In the genomic region with DNA sequence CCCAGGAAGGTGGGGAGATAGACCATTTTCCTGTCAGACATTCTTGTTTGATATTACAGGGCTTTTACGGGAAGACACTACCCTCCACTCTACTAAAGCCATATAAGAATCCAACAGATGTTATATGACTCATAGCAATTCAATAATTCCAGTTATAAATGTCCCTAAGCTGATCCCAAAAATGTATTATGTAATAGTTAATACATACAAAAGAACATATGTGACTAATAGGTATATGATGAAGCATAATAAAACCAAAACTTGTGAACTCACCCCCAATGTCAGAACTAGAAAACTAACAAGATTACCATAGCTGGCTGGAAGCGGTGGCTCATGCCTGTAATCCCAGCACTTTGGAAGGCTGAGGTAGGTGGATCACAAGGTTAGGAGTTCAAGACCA, we compare ENCODE assay signal across 18 cellular contexts.
A peak's percentile ranks its signal among the peaks of the same experiment; 100 is the strongest.
DNase-seq lines count a peak whose midpoint lies in the region; ATAC-seq, FAIRE-seq and TF ChIP-seq lines count a peak whose summit lies in the region.
"Had no signal": no experiment of that assay in that cellular context is flagged by ENCODE, and none has a peak within 500 bp of the region (broad histone marks: within the 10 kb centered on the region; RNA-seq: fewer than 3 reads in every experiment).

No MANE protein-coding gene starts in this region.

- dilution Hi-C loops in keratinocyte (cut with MboI; ENCODE audit: extremely low pct_ligation_motif_present, low sequenced_read_pairs): no loop called here

- CTCF ChIA-PET in RWPE1 (lab: Yijun Ruan, JAX): no interaction called here

- H3K9me3 ChIP-seq in keratinocyte (ENCODE audit: control insufficient read depth, low read depth, low read length) (peaks cover 2% of the 10 kb centered on the region), testis (no peaks in the 10 kb centered on the region)

- H3K4me1 ChIP-seq in keratinocyte (ENCODE audit: control insufficient read depth, extremely low read depth, insufficient read depth, low read length): peaks cover 12% of the 10 kb centered on the region
- H3K4me1 ChIP-seq in testis: no peaks in the 10 kb centered on the region
- H3K4me1 ChIP-seq: Peyer's patch had no signal

- intact Hi-C loops in activated CD4-positive, alpha-beta T cell treated with anti-CD3 and anti-CD28 coated beads, Interleukin-2, amount 10 ng/mL, durations not matched to agents 24 days and 14 days (cut with micrococcal nuclease): no loop called here
- intact Hi-C loops in testis (cut with DNase I; ENCODE audit: low total_unique reads): no loop called here

- no peak for FAIRE-seq in keratinocyte (lab: Jason Lieb, UNC)
- FAIRE-seq: G401.6 had no signal

- H3K4me3 ChIP-seq in keratinocyte (ENCODE audit: control insufficient read depth in 2 of 3, extremely low read depth in 1 of 3, insufficient read depth in 2 of 3, low read depth in 1 of 3, low read length in 3 of 3) (no peak overlapping the region), testis (no peak overlapping the region), coronary artery (no peak overlapping the region)
- H3K4me3 ChIP-seq: Peyer's patch had no signal

- no peak for TF ChIP-seq POLR2A in testis (IDR thresholded peaks at IDR 0.05)

- H4K20me1 ChIP-seq in keratinocyte (ENCODE audit: control insufficient read depth, extremely low read depth, insufficient read depth, low read length): no peaks in the 10 kb centered on the region

- no peak overlapping the region for H3K4me3 Mint-ChIP-seq in activated CD4-positive, alpha-beta T cell treated with anti-CD3 and anti-CD28 coated beads, Interleukin-2, amount 10 ng/mL, durations not matched to agents 24 days and 14 days
- H3K4me3 Mint-ChIP-seq: B cell had no signal

- H3K9me1 ChIP-seq in keratinocyte (ENCODE audit: control insufficient read depth, extremely low read depth, insufficient read depth, low read length): peaks cover 5% of the 10 kb centered on the region

- TF ChIP-seq CTCF in RWPE1 (conservative IDR thresholded peaks at IDR 0.05; ENCODE audit: low read depth) (no peak), keratinocyte (optimal IDR thresholded peaks at IDR 0.05 in 1 of 3, IDR thresholded peaks at IDR 0.05 in 1 of 3, conservative IDR thresholded peaks at IDR 0.05 in 1 of 3; ENCODE audit: extremely low read depth in 1 of 3, insufficient read depth in 2 of 3, low read length in 3 of 3) (no peak), testis (IDR thresholded peaks at IDR 0.05) (no peak), coronary artery (IDR thresholded peaks at IDR 0.05) (no peak)

- DNase-seq in activated CD4-positive, alpha-beta T cell treated with anti-CD3 and anti-CD28 coated beads for 48 hours: peak; percentile 5
- DNase-seq in activated CD4-positive, alpha-beta T cell treated with anti-CD3 and anti-CD28 coated beads, Interleukin-2, amount 10 ng/mL, durations not matched to agents 24 days and 14 days: no peak
- DNase-seq in RWPE1 (ENCODE audit: low spot score) (peak; percentile 37), keratinocyte (ENCODE audit: low read depth, low spot score) (peak; percentile 30), testis (no peak), coronary artery (ENCODE audit: low spot score) (no peak)
- DNase-seq: 8988T, DMS79 treated with DMSO at 0.1 percent for 48 hours, H7, Kasumi-1, NCI-H1092 treated with DMSO at 0.1 percent for 48 hours, NCI-H2081, Peyer's patch, SHP77 treated with DMSO at 0.1 percent for 48 hours had no signal

- no peak overlapping the region for H3K27ac Mint-ChIP-seq in activated CD4-positive, alpha-beta T cell treated with anti-CD3 and anti-CD28 coated beads, Interleukin-2, amount 10 ng/mL, durations not matched to agents 24 days and 14 days
- H3K27ac Mint-ChIP-seq: B cell had no signal

- POLR2A ChIA-PET in RWPE1 (lab: Yijun Ruan, JAX; ENCODE audit: low non-redundant PET): no interaction called here

- no peaks in the 10 kb centered on the region for H3K36me3 Mint-ChIP-seq in activated CD4-positive, alpha-beta T cell treated with anti-CD3 and anti-CD28 coated beads, Interleukin-2, amount 10 ng/mL, durations not matched to agents 24 days and 14 days (ENCODE audit: low read depth)

- H3K36me3 ChIP-seq in keratinocyte (ENCODE audit: control insufficient read depth in 2 of 2, extremely low read depth in 1 of 2, insufficient read depth in 2 of 2, low read length in 2 of 2): no peaks in the 10 kb centered on the region
- no peaks in the 10 kb centered on the region for H3K36me3 ChIP-seq in testis (ENCODE audit: low read depth, missing control alignments)
- H3K36me3 ChIP-seq: Peyer's patch had no signal

- no peak overlapping the region for H3K9ac ChIP-seq in keratinocyte (ENCODE audit: control insufficient read depth, extremely low read depth, insufficient read depth, low read length)

- H3K9me3 Mint-ChIP-seq in activated CD4-positive, alpha-beta T cell treated with anti-CD3 and anti-CD28 coated beads, Interleukin-2, amount 10 ng/mL, durations not matched to agents 24 days and 14 days: peaks cover 7% of the 10 kb centered on the region

- H3K4me1 Mint-ChIP-seq in activated CD4-positive, alpha-beta T cell treated with anti-CD3 and anti-CD28 coated beads, Interleukin-2, amount 10 ng/mL, durations not matched to agents 24 days and 14 days: no peaks in the 10 kb centered on the region
- H3K4me1 Mint-ChIP-seq: B cell had no signal

- no peaks in the 10 kb centered on the region for H3K79me2 ChIP-seq in keratinocyte (ENCODE audit: control insufficient read depth, insufficient read depth, low read length)

- H3K27me3 ChIP-seq in keratinocyte (ENCODE audit: control insufficient read depth, extremely low read depth, insufficient read depth, low read length) (no peaks in the 10 kb centered on the region), testis (no peaks in the 10 kb centered on the region)
- H3K27me3 ChIP-seq: Peyer's patch had no signal

- H3K27ac ChIP-seq in RWPE1: peak overlapping the region; percentile 54
- H3K27ac ChIP-seq in keratinocyte (ENCODE audit: control insufficient read depth, insufficient read depth, low read length): no peak overlapping the region
- H3K27ac ChIP-seq in testis: no peak overlapping the region
- no peak overlapping the region for H3K27ac ChIP-seq in coronary artery
- H3K27ac ChIP-seq: Peyer's patch had no signal

- H2AFZ ChIP-seq in keratinocyte (ENCODE audit: control insufficient read depth, low read length): no peak overlapping the region

- H3K4me2 ChIP-seq in keratinocyte (ENCODE audit: control insufficient read depth, extremely low read depth, insufficient read depth, low read depth, low read length): no peak overlapping the region

- ATAC-seq in esophagus mucosa: peak; percentile 79
- no peak for ATAC-seq in HG02763 (IDR thresholded peaks at IDR 0.05; ENCODE audit: unreplicated experiment)

- no peaks in the 10 kb centered on the region for H3K27me3 Mint-ChIP-seq in activated CD4-positive, alpha-beta T cell treated with anti-CD3 and anti-CD28 coated beads, Interleukin-2, amount 10 ng/mL, durations not matched to agents 24 days and 14 days
- H3K27me3 Mint-ChIP-seq: B cell had no signal

- WGBS in testis, 2 donors: 93 to 95% methylated on average over 2 of the region's 2 CpGs

Comparison
In these comparisons a context has a peak if more than half of its experiments do, and no peak if none do; other contexts are left out.
1. DNase-seq: peak in activated CD4-positive, alpha-beta T cell treated with anti-CD3 and anti-CD28 coated beads for 48 hours (single experiment), RWPE1 (single experiment) and keratinocyte (single experiment); none in activated CD4-positive, alpha-beta T cell treated with anti-CD3 and anti-CD28 coated beads, Interleukin-2, amount 10 ng/mL, durations not matched to agents 24 days and 14 days (single experiment), testis (single experiment) and coronary artery (single experiment).